In genomic region chr18:11665146-11665545, GRCh38 we compare ENCODE assay signal across 20 cellular contexts. TPM values are rescaled to one million over a fixed set of nuclear protein-coding genes. Genes with fewer than 3 reads are reported as not detected.
DNase-seq lines count a peak whose midpoint lies in the region; ATAC-seq and TF ChIP-seq lines count a peak whose summit lies in the region.
"Had no signal": no experiment of that assay in that cellular context is flagged by ENCODE, and none has a peak within 500 bp of the region (broad histone marks: within the 10 kb centered on the region; RNA-seq: fewer than 3 reads in every experiment).

No MANE protein-coding gene starts in this region.

- H3K36me3 ChIP-seq in testis (ENCODE audit: low read depth, missing control alignments) (no peaks in the 10 kb centered on the region), left ventricle myocardium inferior (no peaks in the 10 kb centered on the region)
- H3K36me3 ChIP-seq: BE2C, BLaER1 had no signal

- DNase-seq in activated CD8-positive, alpha-beta memory T cell treated with anti-CD3 and anti-CD28 coated beads, Interleukin-2, amount 10 ng/mL, durations not matched to agents 7 days and 5 days, result peak; percentile 4
- DNase-seq in activated CD8-positive, alpha-beta memory T cell treated with anti-CD3 and anti-CD28 coated beads, Interleukin-2, amount 50 U/mL, for 48 hours, result no peak
- DNase-seq in islet precursor cell (peak; percentile 24), osteocyte (ENCODE audit: extremely low spot score, unreplicated experiment) (peak; percentile 59), testis (no peak), left ventricle myocardium inferior (no peak)
- no peak for DNase-seq in activated CD8-positive, alpha-beta T cell treated with anti-CD3 and anti-CD28 coated beads for 36 hours
- DNase-seq: 8988T; ACHN; BE2C; C1 segment of cervical spinal cord; Caco-2; Calu3; CD4-positive, alpha-beta T cell; CD8-positive, alpha-beta T cell; DMS79 treated with DMSO at 0.1 percent for 48 hours; GF-D8 had no signal

- H3K27ac ChIP-seq in testis, result no peak overlapping the region
- no peak overlapping the region for H3K27ac ChIP-seq in left ventricle myocardium inferior (replicated peaks)
- H3K27ac ChIP-seq: BLaER1 had no signal

- no peak for TF ChIP-seq CTCF in osteocyte (IDR thresholded peaks at IDR 0.05)
- no peak for TF ChIP-seq CTCF in testis (IDR thresholded peaks at IDR 0.05)
- no peak for TF ChIP-seq CTCF in left ventricle myocardium inferior (IDR thresholded peaks at IDR 0.05; ENCODE audit: borderline replicate concordance)
- no peak for TF ChIP-seq CTCF in activated CD8-positive, alpha-beta T cell treated with anti-CD3 and anti-CD28 coated beads for 36 hours (IDR thresholded peaks at IDR 0.05)

- WGBS in testis, 2 donors, result 57 to 98% methylated on average over 4 of the region's 4 CpGs

- no peaks in the 10 kb centered on the region for H3K4me1 ChIP-seq in testis
- H3K4me1 ChIP-seq in left ventricle myocardium inferior, result no peaks in the 10 kb centered on the region
- H3K4me1 ChIP-seq: BE2C had no signal

- POLR2A ChIA-PET in activated CD8-positive, alpha-beta T cell treated with anti-CD3 and anti-CD28 coated beads for 36 hours (lab: Charles Lee), result no interaction called here

- H3K4me3 ChIP-seq in testis (no peak overlapping the region), left ventricle myocardium inferior (no peak overlapping the region)
- H3K4me3 ChIP-seq: BLaER1 had no signal

- H3K36me3 Mint-ChIP-seq in activated CD8-positive, alpha-beta memory T cell treated with anti-CD3 and anti-CD28 coated beads, Interleukin-2, amount 10 ng/mL, durations not matched to agents 7 days and 5 days, result no peaks in the 10 kb centered on the region
- no peaks in the 10 kb centered on the region for H3K36me3 Mint-ChIP-seq in osteocyte (ENCODE audit: unreplicated experiment)
- H3K36me3 Mint-ChIP-seq in activated CD8-positive, alpha-beta T cell treated with anti-CD3 and anti-CD28 coated beads for 36 hours (ENCODE audit: low read depth), result no peaks in the 10 kb centered on the region
- H3K36me3 Mint-ChIP-seq: CD8-positive, alpha-beta T cell had no signal

- no peak overlapping the region for H3K4me3 Mint-ChIP-seq in activated CD8-positive, alpha-beta memory T cell treated with anti-CD3 and anti-CD28 coated beads, Interleukin-2, amount 10 ng/mL, durations not matched to agents 7 days and 5 days
- no peak overlapping the region for H3K4me3 Mint-ChIP-seq in osteocyte (ENCODE audit: unreplicated experiment)
- H3K4me3 Mint-ChIP-seq in activated CD8-positive, alpha-beta T cell treated with anti-CD3 and anti-CD28 coated beads for 36 hours, result no peak overlapping the region
- H3K4me3 Mint-ChIP-seq: CD4-positive, alpha-beta T cell; CD8-positive, alpha-beta T cell had no signal

- H3K27me3 Mint-ChIP-seq in activated CD8-positive, alpha-beta memory T cell treated with anti-CD3 and anti-CD28 coated beads, Interleukin-2, amount 10 ng/mL, durations not matched to agents 7 days and 5 days, result peaks cover 20% of the 10 kb centered on the region
- H3K27me3 Mint-ChIP-seq in osteocyte (ENCODE audit: unreplicated experiment), result peaks cover 14% of the 10 kb centered on the region
- H3K27me3 Mint-ChIP-seq in activated CD8-positive, alpha-beta T cell treated with anti-CD3 and anti-CD28 coated beads for 36 hours, result peaks cover 2% of the 10 kb centered on the region

- no peak for ATAC-seq in activated CD8-positive, alpha-beta memory T cell treated with anti-CD3 and anti-CD28 coated beads, Interleukin-2, amount 10 ng/mL, durations not matched to agents 7 days and 5 days
- ATAC-seq in activated CD8-positive, alpha-beta T cell treated with anti-CD3 and anti-CD28 coated beads for 36 hours, result no peak
- ATAC-seq: CD8-positive, alpha-beta T cell had no signal

- H3K27ac Mint-ChIP-seq in activated CD8-positive, alpha-beta memory T cell treated with anti-CD3 and anti-CD28 coated beads, Interleukin-2, amount 10 ng/mL, durations not matched to agents 7 days and 5 days, result no peak overlapping the region
- H3K27ac Mint-ChIP-seq in osteocyte (ENCODE audit: unreplicated experiment), result no peak overlapping the region
- H3K27ac Mint-ChIP-seq in activated CD8-positive, alpha-beta T cell treated with anti-CD3 and anti-CD28 coated beads for 36 hours, result no peak overlapping the region
- H3K27ac Mint-ChIP-seq: CD4-positive, alpha-beta T cell; CD8-positive, alpha-beta T cell had no signal

- no peak for TF ChIP-seq POLR2A in testis (IDR thresholded peaks at IDR 0.05)

- H3K9me3 ChIP-seq in testis (no peaks in the 10 kb centered on the region), left ventricle myocardium inferior (replicated peaks) (no peaks in the 10 kb centered on the region)
- H3K9me3 ChIP-seq: BE2C, BLaER1 had no signal

- no peaks in the 10 kb centered on the region for H3K9me3 Mint-ChIP-seq in activated CD8-positive, alpha-beta memory T cell treated with anti-CD3 and anti-CD28 coated beads, Interleukin-2, amount 10 ng/mL, durations not matched to agents 7 days and 5 days (ENCODE audit: low read depth)
- H3K9me3 Mint-ChIP-seq in osteocyte (ENCODE audit: unreplicated experiment), result no peaks in the 10 kb centered on the region
- no peaks in the 10 kb centered on the region for H3K9me3 Mint-ChIP-seq in activated CD8-positive, alpha-beta T cell treated with anti-CD3 and anti-CD28 coated beads for 36 hours
- H3K9me3 Mint-ChIP-seq: CD4-positive, alpha-beta T cell; CD8-positive, alpha-beta T cell had no signal

- no peaks in the 10 kb centered on the region for H3K4me1 Mint-ChIP-seq in activated CD8-positive, alpha-beta memory T cell treated with anti-CD3 and anti-CD28 coated beads, Interleukin-2, amount 10 ng/mL, durations not matched to agents 7 days and 5 days
- no peaks in the 10 kb centered on the region for H3K4me1 Mint-ChIP-seq in osteocyte (ENCODE audit: unreplicated experiment)
- no peaks in the 10 kb centered on the region for H3K4me1 Mint-ChIP-seq in activated CD8-positive, alpha-beta T cell treated with anti-CD3 and anti-CD28 coated beads for 36 hours (ENCODE audit: low read depth)

- no peaks in the 10 kb centered on the region for H3K27me3 ChIP-seq in testis
- peaks cover 72% of the 10 kb centered on the region for H3K27me3 ChIP-seq in left ventricle myocardium inferior (ENCODE audit: low read depth)
- H3K27me3 ChIP-seq: BE2C, BLaER1 had no signal

- intact Hi-C loops in testis (cut with DNase I; ENCODE audit: low total_unique reads) (no loop called here), left ventricle myocardium inferior (cut with micrococcal nuclease) (no loop called here)
- intact Hi-C loops in activated CD8-positive, alpha-beta T cell treated with anti-CD3 and anti-CD28 coated beads for 36 hours (cut with micrococcal nuclease), result no loop called here

- CTCF ChIA-PET in activated CD8-positive, alpha-beta memory T cell treated with anti-CD3 and anti-CD28 coated beads, Interleukin-2, amount 10 ng/mL, durations not matched to agents 7 days and 5 days (lab: Charles Lee), result interaction anchor here (1.8 kb wide), 1 partner anchor 9 kb away, joined by 5 read pairs; no protein-coding TSS in a partner anchor
- CTCF ChIA-PET in activated CD8-positive, alpha-beta T cell treated with anti-CD3 and anti-CD28 coated beads for 36 hours (lab: Charles Lee), result interaction anchor here (4.1 kb wide), 1 partner anchor 10 kb away, joined by 25 read pairs; no protein-coding TSS in a partner anchor

RNA-seq across cellular contexts. Expression of gene GNAL, which starts 23.9 kb away (rescaled TPM):
- under 1 TPM in 1 of 2 experiments, not detected in 1; 0.52 TPM for total RNA-seq in activated CD8-positive, alpha-beta memory T cell treated with anti-CD3 and anti-CD28 coated beads, Interleukin-2, amount 10 ng/mL, durations not matched to agents 7 days and 5 days
- total RNA-seq in osteocyte, result 1.2 and 1.3 TPM in 2 replicates
- 10 to 100 TPM; 12.1 to 12.8 TPM for total RNA-seq in testis
- polyA plus RNA-seq in testis (ENCODE audit: insufficient read depth, low read depth, low replicate concordance), result 11.6 TPM
- 1.1 TPM for total RNA-seq in left ventricle myocardium inferior
- under 1 TPM in 1 of 2 experiments, not detected in 1; 0.11 TPM for total RNA-seq in activated CD8-positive, alpha-beta T cell treated with anti-CD3 and anti-CD28 coated beads for 36 hours

RNA-seq across cellular contexts. Expression of gene SLC35G4, which starts 55.8 kb away (rescaled TPM):
- not detected for total RNA-seq in activated CD8-positive, alpha-beta memory T cell treated with anti-CD3 and anti-CD28 coated beads, Interleukin-2, amount 10 ng/mL, durations not matched to agents 7 days and 5 days
- not detected in 2 replicates for total RNA-seq in osteocyte
- not detected for total RNA-seq in testis
- not detected for polyA plus RNA-seq in testis (ENCODE audit: insufficient read depth, low read depth, low replicate concordance)
- not detected for total RNA-seq in left ventricle myocardium inferior
- total RNA-seq in activated CD8-positive, alpha-beta T cell treated with anti-CD3 and anti-CD28 coated beads for 36 hours, result not detected
- total RNA-seq: A673; Caco-2; Calu3; CD4-positive, alpha-beta T cell; CD8-positive, alpha-beta T cell had no signal
- polyA plus RNA-seq: AG04450 had no signal

Comparison
In these comparisons a context has a peak if more than half of its experiments do, and no peak if none do; other contexts are left out.
1. DNase-seq: peak in activated CD8-positive, alpha-beta memory T cell treated with anti-CD3 and anti-CD28 coated beads, Interleukin-2, amount 10 ng/mL, durations not matched to agents 7 days and 5 days (single experiment), islet precursor cell (single experiment) and osteocyte (single experiment); none in activated CD8-positive, alpha-beta memory T cell treated with anti-CD3 and anti-CD28 coated beads, Interleukin-2, amount 50 U/mL, for 48 hours (single experiment), testis (single experiment), left ventricle myocardium inferior (single experiment) and activated CD8-positive, alpha-beta T cell treated with anti-CD3 and anti-CD28 coated beads for 36 hours (single experiment).